Comparison of ENCODE assay signal across 28 cellular contexts in genomic region chr16:21722771-21723460, GRCh38. TPM values are rescaled to one million over a fixed set of nuclear protein-coding genes. Genes with fewer than 3 reads are reported as not detected.
"Had no signal": no experiment of that assay in that cellular context is flagged by ENCODE, and none has a peak within 500 bp of the region (broad histone marks: within the 10 kb centered on the region; RNA-seq: fewer than 3 reads in every experiment).

No MANE protein-coding gene starts in this region.

- H3K27ac Mint-ChIP-seq: activated CD4-positive, alpha-beta T cell treated with anti-CD3 and anti-CD28 coated beads, Interleukin-2, amount 10 ng/mL, durations not matched to agents 24 days and 14 days; activated CD8-positive, alpha-beta memory T cell treated with anti-CD3 and anti-CD28 coated beads, Interleukin-2, amount 10 ng/mL, durations not matched to agents 7 days and 5 days; activated naive CD8-positive, alpha-beta T cell treated with anti-CD3 and anti-CD28 coated beads, Interleukin-2, amount 50 U/mL, for 24 hours; activated T-cell treated with anti-CD3 and anti-CD28 coated beads, Interleukin-2, amount 50 U/mL, for 24 hours; activated T-helper 1 cell treated with anti-CD3 and anti-CD28 coated beads, Interleukin-12 subunit alpha, Interleukin-12 subunit beta, Interleukin-2, Interleukin-4 antibody, amounts not matched to agents 30 ng/mL and 10 ng/mL and 1 ng/mL, durations not matched to agents 14 hours and 24 hours and 36 hours; T-helper 17 cell; WTC11 had no signal

- ATAC-seq: activated CD8-positive, alpha-beta memory T cell treated with anti-CD3 and anti-CD28 coated beads, Interleukin-2, amount 10 ng/mL, durations not matched to agents 7 days and 5 days; activated naive CD8-positive, alpha-beta T cell treated with anti-CD3 and anti-CD28 coated beads, Interleukin-2, amount 50 U/mL, for 24 hours; body of pancreas; T-helper 17 cell; WTC11 had no signal

- DNase-seq: activated CD4-positive, alpha-beta T cell treated with anti-CD3 and anti-CD28 coated beads for 1 hour; activated CD4-positive, alpha-beta T cell treated with anti-CD3 and anti-CD28 coated beads, Interleukin-2, amount 10 ng/mL, durations not matched to agents 24 days and 14 days; activated CD4-positive, alpha-beta T cell treated with anti-CD3 and anti-CD28 coated beads, Interleukin-2, amount 50 U/mL, for 48 hours; activated CD8-positive, alpha-beta memory T cell treated with anti-CD3 and anti-CD28 coated beads, Interleukin-2, amount 10 ng/mL, durations not matched to agents 7 days and 5 days; activated effector memory CD4-positive, alpha-beta T cell treated with Interleukin-2 at 50 U/mL for 16 hours; activated naive CD4-positive, alpha-beta T cell; activated naive CD8-positive, alpha-beta T cell treated with anti-CD3 and anti-CD28 coated beads, Interleukin-2, amount 50 U/mL, for 24 hours; activated T-cell treated with anti-CD3 and anti-CD28 coated beads, Interleukin-2, amount 50 U/mL, for 24 hours; amniotic stem cell; body of pancreas; central memory CD4-positive, alpha-beta T cell; MM.1S; NCI-H1105; NCI-H1436; NCI-H187 treated with DMSO at 0.1 percent for 48 hours; NCI-H345; NCI-H510A; NCI-H69; Peyer's patch; SHP77 treated with DMSO at 0.1 percent for 48 hours; T-helper 17 cell; T-helper 9 cell had no signal

- H3K4me3 ChIP-seq: ascending aorta, body of pancreas, Peyer's patch had no signal

- H3K4me1 ChIP-seq: ascending aorta, body of pancreas, Peyer's patch had no signal

- H3K27ac ChIP-seq: ascending aorta, body of pancreas, Peyer's patch, RWPE1 had no signal

- H3K36me3 ChIP-seq: ascending aorta, Peyer's patch had no signal

- H3K36me3 Mint-ChIP-seq: activated CD8-positive, alpha-beta memory T cell treated with anti-CD3 and anti-CD28 coated beads, Interleukin-2, amount 10 ng/mL, durations not matched to agents 7 days and 5 days; activated naive CD4-positive, alpha-beta T cell treated with anti-CD3 and anti-CD28 coated beads, Interleukin-2, amount 50 U/mL, for 24 hours; WTC11 had no signal

- H3K4me3 Mint-ChIP-seq: activated CD4-positive, alpha-beta T cell treated with anti-CD3 and anti-CD28 coated beads, Interleukin-2, amount 10 ng/mL, durations not matched to agents 24 days and 14 days; activated CD8-positive, alpha-beta memory T cell treated with anti-CD3 and anti-CD28 coated beads, Interleukin-2, amount 10 ng/mL, durations not matched to agents 7 days and 5 days; activated naive CD4-positive, alpha-beta T cell treated with anti-CD3 and anti-CD28 coated beads, Interleukin-2, amount 50 U/mL, for 24 hours; activated naive CD8-positive, alpha-beta T cell treated with anti-CD3 and anti-CD28 coated beads, Interleukin-2, amount 50 U/mL, for 24 hours; activated T-cell treated with anti-CD3 and anti-CD28 coated beads, Interleukin-2, amount 50 U/mL, for 24 hours; activated T-helper 1 cell treated with anti-CD3 and anti-CD28 coated beads, Interleukin-12 subunit alpha, Interleukin-12 subunit beta, Interleukin-2, Interleukin-4 antibody, amounts not matched to agents 30 ng/mL and 10 ng/mL and 1 ng/mL, durations not matched to agents 14 hours and 24 hours and 36 hours; T-helper 17 cell; WTC11 had no signal

- H3K9me3 Mint-ChIP-seq: activated CD4-positive, alpha-beta T cell treated with anti-CD3 and anti-CD28 coated beads, Interleukin-2, amount 10 ng/mL, durations not matched to agents 24 days and 14 days; activated naive CD4-positive, alpha-beta T cell treated with anti-CD3 and anti-CD28 coated beads, Interleukin-2, amount 50 U/mL, for 24 hours; activated T-helper 1 cell treated with anti-CD3 and anti-CD28 coated beads, Interleukin-12 subunit alpha, Interleukin-12 subunit beta, Interleukin-2, Interleukin-4 antibody, amounts not matched to agents 30 ng/mL and 10 ng/mL and 1 ng/mL, durations not matched to agents 14 hours and 24 hours and 36 hours had no signal

- H3K4me1 Mint-ChIP-seq: WTC11 had no signal

- H3K27me3 ChIP-seq: ascending aorta, body of pancreas, Peyer's patch had no signal

- H3K27me3 Mint-ChIP-seq: activated CD4-positive, alpha-beta T cell treated with anti-CD3 and anti-CD28 coated beads, Interleukin-2, amount 10 ng/mL, durations not matched to agents 24 days and 14 days; activated CD8-positive, alpha-beta memory T cell treated with anti-CD3 and anti-CD28 coated beads, Interleukin-2, amount 10 ng/mL, durations not matched to agents 7 days and 5 days had no signal

RNA-seq across cellular contexts. Expression of gene OTOA, which starts 59.1 kb away (rescaled TPM):
- total RNA-seq: activated CD4-positive, alpha-beta T cell treated with anti-CD3 and anti-CD28 coated beads, Interleukin-2, amount 10 ng/mL, durations not matched to agents 24 days and 14 days; activated T-helper 1 cell treated with anti-CD3 and anti-CD28 coated beads, Interleukin-12 subunit alpha, Interleukin-12 subunit beta, Interleukin-2, Interleukin-4 antibody, amounts not matched to agents 30 ng/mL and 10 ng/mL and 1 ng/mL, durations not matched to agents 14 hours and 24 hours and 36 hours; ascending aorta; bronchial epithelial cell; Peyer's patch had no signal
